In genomic region chr7:157405914-157406810, GRCh38 we compare ENCODE assay signal across 1 cellular context.
TF ChIP-seq lines count a peak whose summit lies in the region.

No MANE protein-coding gene starts in this region.

TF ChIP-seq in A549, 52 proteins besides CTCF, POLR2A, EP300 and RAD21 (continued from another document):
- TF ChIP-seq HDAC2 (IDR thresholded peaks at IDR 0.05): no peak
- TF ChIP-seq MAX (IDR thresholded peaks at IDR 0.05): no peak
- no peak for TF ChIP-seq JUNB (IDR thresholded peaks at IDR 0.05)
- no peak for TF ChIP-seq MAFK (IDR thresholded peaks at IDR 0.05; ENCODE audit: partially characterized antibody)
